In the genomic region with DNA sequence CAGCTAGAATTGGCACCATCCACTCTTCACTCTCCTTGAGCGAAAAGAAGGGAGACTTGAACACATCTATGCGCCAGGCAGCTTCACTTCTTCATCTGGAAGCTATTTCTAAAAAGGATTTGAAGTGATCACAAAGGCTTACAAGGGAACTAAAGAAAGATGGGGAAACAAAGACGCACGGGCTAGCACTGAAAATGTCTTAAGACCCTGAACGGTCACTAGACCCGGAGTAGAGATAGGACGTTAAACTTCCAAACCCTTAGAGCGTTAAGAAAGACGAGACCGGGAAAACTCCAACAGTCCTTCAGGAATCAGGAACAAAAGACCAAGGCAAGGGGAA, we compare ENCODE assay signal across 1 cellular context.
TF ChIP-seq lines count a peak whose summit lies in the region.

No MANE protein-coding gene starts in this region.

TF ChIP-seq in endothelial cell of umbilical vein, 7 proteins besides CTCF, POLR2A, EP300 and RAD21 (continued from another document):
- TF ChIP-seq, protein P1, sequence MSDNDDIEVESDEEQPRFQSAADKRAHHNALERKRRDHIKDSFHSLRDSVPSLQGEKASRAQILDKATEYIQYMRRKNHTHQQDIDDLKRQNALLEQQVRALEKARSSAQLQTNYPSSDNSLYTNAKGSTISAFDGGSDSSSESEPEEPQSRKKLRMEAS (IDR thresholded peaks at IDR 0.05; ENCODE audit: insufficient read depth, insufficient read length) = no peak
- TF ChIP-seq JUN (IDR thresholded peaks at IDR 0.05; ENCODE audit: borderline replicate concordance, insufficient read depth, insufficient read length, low read depth) (no peak), POLR2AphosphoS5 (IDR thresholded peaks at IDR 0.05; ENCODE audit: insufficient read depth, low read depth, low read length) (no peak), GATA2 (IDR thresholded peaks at IDR 0.05; ENCODE audit: insufficient read depth, insufficient read length, low read depth, low read length) (no peak)
